In the genomic region with DNA sequence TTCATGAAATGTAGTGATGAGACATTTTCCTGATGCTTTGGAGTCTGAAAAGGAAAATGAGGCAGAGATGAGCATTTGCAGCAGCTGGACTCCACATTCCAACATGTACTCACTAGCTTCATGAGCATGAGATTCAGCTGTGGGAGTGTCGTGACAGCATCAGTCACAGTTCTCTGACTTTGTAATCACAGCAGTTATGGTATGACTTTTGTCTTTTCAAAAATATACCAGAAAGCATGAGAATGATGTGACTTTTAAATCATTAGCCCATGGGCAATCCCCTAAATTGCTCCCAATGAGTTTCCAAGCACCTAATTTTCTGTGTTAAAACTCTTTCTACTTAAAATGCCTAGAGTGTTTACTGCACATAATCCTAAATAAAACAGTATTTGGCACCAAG, we compare ENCODE assay signal across 19 cellular contexts. TPM values are rescaled to one million over a fixed set of nuclear protein-coding genes. Genes with fewer than 3 reads are reported as not detected.
A peak's percentile ranks its signal among the peaks of the same experiment; 100 is the strongest.
DNase-seq lines count a peak whose midpoint lies in the region; ATAC-seq, FAIRE-seq and TF ChIP-seq lines count a peak whose summit lies in the region.
"Had no signal": no experiment of that assay in that cellular context is flagged by ENCODE, and none has a peak within 500 bp of the region (broad histone marks: within the 10 kb centered on the region; RNA-seq: fewer than 3 reads in every experiment).

No MANE protein-coding gene starts in this region.

- WGBS in GM12878 (ENCODE audit: insufficient coverage, insufficient replicate concordance, low lambda C conversion rate, missing lambda C conversion rate): 0% methylated on average over 1 of the region's 1 CpG

- H3K27ac ChIP-seq in GM12878 (ENCODE audit: control insufficient read depth, insufficient read depth): peak overlapping the region; percentile 73
- H3K27ac ChIP-seq: sigmoid colon had no signal

- in situ Hi-C loops in GM12878 (cut with MboI): no loop called here

- no TSS peak for BruUV-seq in GM12878 (replicated peaks; lab: Mats Ljungman, UMichigan)

- no peak overlapping the region for H3K4me3 ChIP-seq in GM12878
- H3K4me3 ChIP-seq: sigmoid colon had no signal

- DNase-seq in GM12878 (ENCODE audit: low read depth, low spot score): peak; percentile 66
- DNase-seq in putamen (ENCODE audit: low spot score): no peak
- DNase-seq: activated naive CD4-positive, alpha-beta T cell treated with anti-CD3 and anti-CD28 coated beads for 36 hours; AML-193; KBM-7; NCI-H1048; NCI-H2081 treated with DMSO at 0.1 percent for 48 hours; NCI-H524 treated with DMSO at 0.1 percent for 48 hours; nucleus accumbens; sigmoid colon; stimulated activated CD4-positive, alpha-beta T cell treated with anti-CD3 and anti-CD28 coated beads, Interleukin-2, amount 100 ng/mL, for 48 hours; stimulated activated CD8-positive, alpha-beta memory T cell treated with anti-CD3 and anti-CD28 coated beads, Interleukin-4, amount 100 ng/mL, for 48 hours had no signal

- H3K4me2 ChIP-seq in GM12878 (ENCODE audit: control insufficient read depth, insufficient read depth): peak overlapping the region; percentile 47

- peak; percentile 58 for ATAC-seq in GM18861 (IDR thresholded peaks at IDR 0.05; ENCODE audit: unreplicated experiment)
- peak; percentile 41 for ATAC-seq in GM21390 (IDR thresholded peaks at IDR 0.05; ENCODE audit: unreplicated experiment)
- ATAC-seq in HG02981 (IDR thresholded peaks at IDR 0.05; ENCODE audit: unreplicated experiment): peak; percentile 52
- ATAC-seq in GM12878: peak; percentile 64
- ATAC-seq in HG03139 (IDR thresholded peaks at IDR 0.05; ENCODE audit: unreplicated experiment): no peak
- no peak for ATAC-seq in HG03045 (IDR thresholded peaks at IDR 0.05; ENCODE audit: unreplicated experiment)
- ATAC-seq: left lobe of liver had no signal

- TF ChIP-seq POLR2A in GM12878 (IDR thresholded peaks at IDR 0.05; ENCODE audit: low read depth, low read length): no peak

- peaks cover 17% of the 10 kb centered on the region; the same call in 1 of the 2 replicates for H3K4me1 ChIP-seq in GM12878 (ENCODE audit: control insufficient read depth, insufficient read depth, low read length)
- H3K4me1 ChIP-seq: sigmoid colon had no signal

- POLR2A ChIA-PET in GM12878 (lab: Charles Lee): interaction anchor here (0.6 to 2.5 kb wide), 10 partner anchors 8 to 1162 kb away, joined by 3 to 17 read pairs (median 4); partner anchors contain the start of gene MSL3

- CTCF ChIA-PET in GM12878 (lab: Yijun Ruan, JAX): interaction anchor here (0.7 to 4.8 kb wide), 10 partner anchors 12 to 86 kb away, joined by 3 to 31 read pairs (median 6); no protein-coding TSS in a partner anchor

- H4K20me1 ChIP-seq in GM12878 (ENCODE audit: control insufficient read depth, insufficient read depth): no peaks in the 10 kb centered on the region

- peaks cover 2% of the 10 kb centered on the region; the same call in 1 of the 3 replicates for H3K9me3 ChIP-seq in GM12878 (replicated peaks; ENCODE audit: control insufficient read depth, insufficient read depth, low read length)
- H3K9me3 ChIP-seq: sigmoid colon had no signal

- no peaks in the 10 kb centered on the region for H3K79me2 ChIP-seq in GM12878 (ENCODE audit: control insufficient read depth, insufficient read depth, low read length)

- RAD21 ChIA-PET in GM12878 (lab: Charles Lee; ENCODE audit: unreplicated experiment): interaction anchor here (0.6 to 5.3 kb wide), 18 partner anchors 8 to 451 kb away, joined by 3 to 76 read pairs (median 4); partner anchors contain the start of gene MSL3

- H3K36me3 ChIP-seq in GM12878 (ENCODE audit: control insufficient read depth in 2 of 2, insufficient read depth in 2 of 2, low read length in 1 of 2): no peaks in the 10 kb centered on the region
- H3K36me3 ChIP-seq: sigmoid colon had no signal

- TF ChIP-seq EP300 in GM12878 (IDR thresholded peaks at IDR 0.05; ENCODE audit: borderline replicate concordance in 1 of 2, control insufficient read depth in 1 of 2, low read depth in 2 of 2, low read length in 2 of 2): peak; percentile 85 to 92

- TF ChIP-seq RAD21 in GM12878 (IDR thresholded peaks at IDR 0.05; ENCODE audit: insufficient read depth, low read depth, low read length): no peak

- H3K9ac ChIP-seq in GM12878 (ENCODE audit: control insufficient read depth, insufficient read depth, low read length): peak overlapping the region; percentile 45

- FAIRE-seq in GM12878 (lab: Jason Lieb, UNC): peak; percentile 71
- FAIRE-seq: frontal cortex had no signal

- peak overlapping the region; percentile 42 for H2AFZ ChIP-seq in GM12878 (ENCODE audit: control insufficient read depth, low read depth, low read length)

- H3K27me3 ChIP-seq in GM12878 (replicated peaks in 1 of 2; ENCODE audit: control insufficient read depth in 2 of 2, insufficient read depth in 2 of 2, low read length in 1 of 2): no peaks in the 10 kb centered on the region
- H3K27me3 ChIP-seq: sigmoid colon had no signal

- TF ChIP-seq CTCF in GM12878 (IDR thresholded peaks at IDR 0.05 in 2 of 3, conservative IDR thresholded peaks at IDR 0.05 in 1 of 3; ENCODE audit: control insufficient read depth in 2 of 3, extremely low read depth in 1 of 3, insufficient read depth in 1 of 3, low read depth in 3 of 3, low read length in 3 of 3): no peak

- intact Hi-C loops in GM12878 (cut with micrococcal nuclease; ENCODE audit: unreplicated experiment): loop anchor here (1.0 to 2.0 kb wide), 2 partner anchors 25 to 53 kb away; no protein-coding TSS in a partner anchor

- SMC1A ChIA-PET in GM12878 (lab: Charles Lee; ENCODE audit: uncharacterized antibody, unreplicated experiment): interaction anchor here (0.7 to 3.5 kb wide), 16 partner anchors 12 to 199 kb away, joined by 3 to 36 read pairs (median 8); no protein-coding TSS in a partner anchor

TF ChIP-seq in GM12878, 131 proteins besides CTCF, POLR2A, EP300 and RAD21 (continues in another document):
- TF ChIP-seq CEBPZ (IDR thresholded peaks at IDR 0.05; ENCODE audit: low read depth, low read length) (no peak), EGR1 (IDR thresholded peaks at IDR 0.05; ENCODE audit: borderline replicate concordance in 1 of 2, low read depth in 2 of 2, low read length in 2 of 2) (no peak), SMARCA5 (IDR thresholded peaks at IDR 0.05) (no peak), SREBF1 (IDR thresholded peaks at IDR 0.05; ENCODE audit: low read length) (no peak), FOXM1 (IDR thresholded peaks at IDR 0.05; ENCODE audit: low read depth, low read length) (peak; percentile 92; the same call in 1 of the 2 replicates), RCOR1 (conservative IDR thresholded peaks at IDR 0.05; ENCODE audit: low read depth, low read length) (no peak), MTA2 (IDR thresholded peaks at IDR 0.05; ENCODE audit: low read depth) (peak; percentile 89), ATF3 (IDR thresholded peaks at IDR 0.05; ENCODE audit: borderline replicate concordance, extremely low read depth, low read depth, low read length) (no peak), IKZF1 (conservative IDR thresholded peaks at IDR 0.05) (peak; percentile 61), HCFC1 (IDR thresholded peaks at IDR 0.05; ENCODE audit: low read length) (no peak), RUNX3 (IDR thresholded peaks at IDR 0.05; ENCODE audit: low read length) (peak; percentile 35; the same call in 1 of the 2 replicates), EED (IDR thresholded peaks at IDR 0.05; ENCODE audit: low read depth) (0 out of 2 replicates have a peak, but pooled peaks have one; percentile 31)

RNA-seq across cellular contexts. Expression of gene MSL3, which starts 18.2 kb away (rescaled TPM):
- total RNA-seq in GM12878 (2013; cell fraction: nucleolus; rRNA removed): 187 and 197 TPM in 2 replicates
- total RNA-seq in GM12878 (2014; rRNA removed): 39.3 and 39.4 TPM in 2 replicates
- total RNA-seq in GM12878 (2014; rRNA removed; fragmentation: Illumina TruSeq; extraction: Trizol): 29.0 and 30.2 TPM in 2 replicates
- 29.0 and 34.2 TPM in 2 replicates for total RNA-seq in GM12878 (2021)
- polyA plus RNA-seq in GM12878 (2011; ENCODE audit: low read depth): 22.4 TPM
- polyA plus RNA-seq in GM12878 (2011; rRNA removed): 438 and 577 TPM in 2 replicates
- 261 and 306 TPM in 2 replicates for polyA plus RNA-seq in GM12878 (2011; cell fraction: cytosol; rRNA removed)
- 898 and 1,313 TPM in 2 replicates for polyA plus RNA-seq in GM12878 (2011; cell fraction: nucleus; rRNA removed)
- polyA plus RNA-seq in GM12878 (2012): 32.3 and 41.3 TPM in 2 replicates
- polyA plus RNA-seq in GM12878 (2014; fragmentation: Illumina TruSeq; extraction: Trizol): 39.1 and 44.4 TPM in 2 replicates
- polyA plus RNA-seq in GM12878 (2014; fragmentation: Nextera tagmentation; extraction: Ambion mirVana): 10 to 100 TPM; 28.4 to 42.0 TPM
- polyA plus RNA-seq in GM12878 (2014; rRNA removed): 41.0 and 44.9 TPM in 2 replicates
- 10 to 100 TPM; 43.8 to 45.0 TPM for polyA plus RNA-seq in GM12878 (2016; fragmentation: Nextera tagmentation; extraction: Ambion mirVana)
- polyA minus RNA-seq in GM12878 (2011; rRNA and poly(A)+ RNA removed): 233 and 254 TPM in 2 replicates
- 86.2 and 96.9 TPM in 2 replicates for polyA minus RNA-seq in GM12878 (2011; cell fraction: cytosol; rRNA and poly(A)+ RNA removed)
- polyA minus RNA-seq in GM12878 (2011; cell fraction: nucleus; rRNA and poly(A)+ RNA removed): 343 and 358 TPM in 2 replicates

Comparison
In these comparisons a context has a peak if more than half of its experiments do, and no peak if none do; other contexts are left out.
1. ATAC-seq: peak in GM18861 (single experiment), GM21390 (single experiment), HG02981 (single experiment) and GM12878 (single experiment); none in HG03139 (single experiment) and HG03045 (single experiment).